In the genomic region with DNA sequence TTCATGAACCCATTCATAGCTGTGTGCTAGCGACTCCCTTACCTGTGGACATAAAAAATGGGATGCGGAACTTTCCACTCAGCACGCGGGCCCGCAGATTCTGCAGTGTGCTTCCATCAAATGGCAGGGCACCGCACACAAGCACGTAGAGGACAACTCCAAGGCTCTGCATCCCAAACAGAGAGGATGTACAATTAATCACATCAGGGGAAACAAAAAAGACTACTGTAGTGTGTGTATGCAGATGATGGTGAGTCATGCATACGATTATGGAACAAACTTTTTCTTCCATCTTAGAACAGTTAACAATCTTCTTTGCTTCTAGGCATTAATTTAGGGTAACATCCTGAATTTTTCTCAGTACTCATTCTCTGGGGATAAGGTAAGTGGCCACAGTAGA, we compare ENCODE assay signal across 26 cellular contexts. TPM values are rescaled to one million over a fixed set of nuclear protein-coding genes. Genes with fewer than 3 reads are reported as not detected.
"Had no signal": no experiment of that assay in that cellular context is flagged by ENCODE, and none has a peak within 500 bp of the region (broad histone marks: within the 10 kb centered on the region; RNA-seq: fewer than 3 reads in every experiment).

No MANE protein-coding gene starts in this region.

- H3K27ac ChIP-seq: coronary artery, gastrocnemius medialis, parathyroid adenoma, transverse colon, upper lobe of right lung, uterus had no signal

- H2AFZ ChIP-seq: parathyroid adenoma had no signal

- H3K27me3 ChIP-seq: gastrocnemius medialis, transverse colon, upper lobe of right lung, uterus had no signal

- ATAC-seq: gastrocnemius medialis; left lobe of liver; natural killer cell treated with Interleukin-12 subunit alpha and Interleukin-12 subunit beta and Interleukin-15 and Interleukin-18, amount 100 ng/mL, for 72 hours; sciatic nerve; stimulated activated effector memory CD8-positive, alpha-beta T cell treated with anti-CD3 and anti-CD28 coated beads, Interleukin-12 subunit alpha, Interleukin-12 subunit beta, amount 100 ng/mL, for 72 hours; stimulated activated naive CD8-positive, alpha-beta T cell treated with anti-CD3 and anti-CD28 coated beads, Interleukin-15, Interleukin-2, amounts not matched to agents 100 U/mL and 50 U/mL, for 24 hours; upper lobe of right lung had no signal

- H3K27me3 Mint-ChIP-seq: memory B cell; natural killer cell treated with Interleukin-12 subunit alpha and Interleukin-12 subunit beta and Interleukin-15 and Interleukin-18, amount 100 ng/mL, for 72 hours; progenitor cell of endocrine pancreas had no signal

- H3K9ac ChIP-seq: parathyroid adenoma had no signal

- DNase-seq: dermis blood vessel endothelial cell; effector CD4-positive, alpha-beta T cell; gastrocnemius medialis; head of caudate nucleus; stimulated activated CD4-positive, alpha-beta T cell treated with anti-CD3 and anti-CD28 coated beads, Interleukin-12 subunit alpha, Interleukin-12 subunit beta, amount 100 ng/mL, for 4 hours; stimulated activated CD4-positive, alpha-beta T cell treated with anti-CD3 and anti-CD28 coated beads, Interleukin-2, amount 100 ng/mL, for 24 hours; stimulated activated CD4-positive, alpha-beta T cell treated with anti-CD3 and anti-CD28 coated beads, Interleukin-4, amount 100 ng/mL, for 24 hours; stimulated activated naive CD8-positive, alpha-beta T cell treated with anti-CD3 and anti-CD28 coated beads, Interleukin-15, Interleukin-2, amounts not matched to agents 100 U/mL and 50 U/mL, for 24 hours; transverse colon; upper lobe of right lung; uterus had no signal

- H3K4me2 ChIP-seq: smooth muscle cell had no signal

- H3K4me3 ChIP-seq: coronary artery, gastrocnemius medialis, lung, smooth muscle cell, transverse colon, upper lobe of right lung, uterus had no signal

- H3K4me1 ChIP-seq: parathyroid adenoma, transverse colon, upper lobe of right lung, uterus had no signal

- H3K27ac Mint-ChIP-seq: progenitor cell of endocrine pancreas had no signal

- H3K9me3 Mint-ChIP-seq: natural killer cell treated with Interleukin-12 subunit alpha and Interleukin-12 subunit beta and Interleukin-15 and Interleukin-18, amount 100 ng/mL, for 72 hours; stimulated activated effector memory CD8-positive, alpha-beta T cell treated with anti-CD3 and anti-CD28 coated beads, Interleukin-12 subunit alpha, Interleukin-12 subunit beta, amount 100 ng/mL, for 72 hours had no signal

- H3K4me3 Mint-ChIP-seq: memory B cell; natural killer cell treated with Interleukin-12 subunit alpha and Interleukin-12 subunit beta and Interleukin-15 and Interleukin-18, amount 100 ng/mL, for 72 hours; neural crest cell; stimulated activated effector memory CD8-positive, alpha-beta T cell treated with anti-CD3 and anti-CD28 coated beads, Interleukin-12 subunit alpha, Interleukin-12 subunit beta, amount 100 ng/mL, for 72 hours had no signal

- H3K79me2 ChIP-seq: parathyroid adenoma had no signal

RNA-seq across cellular contexts. Expression of a gene that starts 58.8 kb away (rescaled TPM):
- total RNA-seq: chondrocyte; fibroblast of villous mesenchyme; glomerular endothelial cell; natural killer cell treated with Interleukin-12 subunit alpha and Interleukin-12 subunit beta and Interleukin-15 and Interleukin-18, amount 100 ng/mL, for 72 hours had no signal
- polyA plus RNA-seq: keratinocyte had no signal
